In the genomic region with DNA sequence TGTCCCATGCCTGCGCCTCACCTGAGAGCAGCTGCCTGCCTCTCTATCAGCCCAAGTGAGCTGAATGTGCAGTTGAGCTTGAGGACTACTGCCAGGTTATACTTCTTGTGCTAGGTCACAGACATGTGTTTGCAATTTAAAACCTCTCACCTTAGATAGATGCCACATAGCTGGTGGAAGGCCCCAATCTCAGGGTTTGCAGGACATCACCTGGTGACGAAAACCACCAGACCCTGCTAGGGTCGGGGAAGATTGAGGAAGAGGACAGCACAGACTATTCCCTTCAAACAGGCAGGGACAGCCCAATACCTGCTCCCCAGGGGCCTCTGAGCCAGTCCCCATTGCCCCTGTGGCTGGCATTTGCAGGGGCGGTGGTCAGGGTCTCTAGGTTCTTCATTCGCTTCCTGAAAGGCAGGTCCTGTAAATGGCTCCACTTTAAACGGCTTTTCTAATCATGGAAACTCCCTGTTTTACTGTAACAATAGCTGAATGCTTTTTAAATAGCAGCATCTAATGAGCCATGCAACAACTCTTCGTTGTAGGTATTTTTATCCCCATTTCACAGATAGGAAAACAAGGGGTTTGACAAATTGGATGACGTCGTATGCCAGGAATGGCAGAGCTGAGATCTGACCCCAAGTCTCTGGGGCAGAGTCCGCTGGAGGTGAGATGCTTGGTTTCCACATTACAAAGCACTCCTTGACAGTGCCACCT, we compare ENCODE assay signal across 13 cellular contexts.
DNase-seq lines count a peak whose midpoint lies in the region; ATAC-seq, FAIRE-seq and TF ChIP-seq lines count a peak whose summit lies in the region.
"Had no signal": no experiment of that assay in that cellular context is flagged by ENCODE, and none has a peak within 500 bp of the region (broad histone marks: within the 10 kb centered on the region; RNA-seq: fewer than 3 reads in every experiment).

No MANE protein-coding gene starts in this region.

- ATAC-seq in HepG2 = no peak
- no peak for ATAC-seq in right lobe of liver
- ATAC-seq in naive thymus-derived CD8-positive, alpha-beta T cell = no peak
- no peak for ATAC-seq in GM21529 (IDR thresholded peaks at IDR 0.05; ENCODE audit: unreplicated experiment)
- ATAC-seq: CD8-positive, alpha-beta T cell had no signal

- no peaks in the 10 kb centered on the region for H4K20me1 ChIP-seq in HepG2 (ENCODE audit: insufficient read depth, low read length)
- H4K20me1 ChIP-seq: BLaER1 treated with 17β-estradiol and CSF1 and Interleukin-3, amounts not matched to agents 10 nM and 100 nM had no signal

- H3K27ac ChIP-seq in HepG2 (ENCODE audit: extremely low read length, insufficient read depth, low read length) (no peak overlapping the region), right lobe of liver (no peak overlapping the region)
- H3K27ac ChIP-seq: BLaER1 treated with 17β-estradiol and CSF1 and Interleukin-3, amounts not matched to agents 10 nM and 100 nM had no signal

- H3K36me3 Mint-ChIP-seq in type B pancreatic cell = no peaks in the 10 kb centered on the region
- no peaks in the 10 kb centered on the region for H3K36me3 Mint-ChIP-seq in naive thymus-derived CD8-positive, alpha-beta T cell
- H3K36me3 Mint-ChIP-seq: CD8-positive, alpha-beta T cell had no signal

- TF ChIP-seq POLR2A in HepG2 (IDR thresholded peaks at IDR 0.05; ENCODE audit: insufficient read depth in 1 of 2, low read depth in 2 of 2, low read length in 2 of 2) = no peak
- no peak for TF ChIP-seq POLR2A in right lobe of liver (IDR thresholded peaks at IDR 0.05)

- H3K4me1 Mint-ChIP-seq in type B pancreatic cell (ENCODE audit: unreplicated experiment) = peaks cover 14% of the 10 kb centered on the region
- H3K4me1 Mint-ChIP-seq in naive thymus-derived CD8-positive, alpha-beta T cell = no peaks in the 10 kb centered on the region
- H3K4me1 Mint-ChIP-seq: B cell had no signal

- POLR2A ChIA-PET in HepG2 (lab: Yijun Ruan, JAX) = no interaction called here
- POLR2A ChIA-PET in naive thymus-derived CD8-positive, alpha-beta T cell (lab: Charles Lee) = no interaction called here

- no peak for TF ChIP-seq EP300 in HepG2 (IDR thresholded peaks at IDR 0.05; ENCODE audit: low read depth in 2 of 2, low read length in 2 of 2)
- TF ChIP-seq EP300 in HepG2 (CRISPR knock-in tag; IDR thresholded peaks at IDR 0.05; ENCODE audit: borderline replicate concordance) = no peak

- no peak for FAIRE-seq in HepG2 (lab: Jason Lieb, UNC)

- H3K9me3 Mint-ChIP-seq in type B pancreatic cell = no peaks in the 10 kb centered on the region
- no peaks in the 10 kb centered on the region for H3K9me3 Mint-ChIP-seq in naive thymus-derived CD8-positive, alpha-beta T cell
- H3K9me3 Mint-ChIP-seq: CD8-positive, alpha-beta T cell had no signal

- H2AFZ ChIP-seq in HepG2 (ENCODE audit: low read length) = no peak overlapping the region

- no peaks in the 10 kb centered on the region for H3K9me3 ChIP-seq in HepG2 (ENCODE audit: low read length)
- H3K9me3 ChIP-seq in right lobe of liver = no peaks in the 10 kb centered on the region
- H3K9me3 ChIP-seq: BLaER1 treated with 17β-estradiol and CSF1 and Interleukin-3, amounts not matched to agents 10 nM and 100 nM; HAP-1 had no signal

- no peak overlapping the region for H3K4me2 ChIP-seq in HepG2 (ENCODE audit: low read depth, low read length)
- H3K4me2 ChIP-seq: BLaER1 treated with 17β-estradiol and CSF1 and Interleukin-3, amounts not matched to agents 10 nM and 100 nM had no signal

- TF ChIP-seq RAD21 in HepG2 (CRISPR knock-in tag; IDR thresholded peaks at IDR 0.05) = no peak

- H3K27ac Mint-ChIP-seq in type B pancreatic cell = no peak overlapping the region
- H3K27ac Mint-ChIP-seq in naive thymus-derived CD8-positive, alpha-beta T cell = peak overlapping the region in 1 of 10 donors; percentile 72
- H3K27ac Mint-ChIP-seq: B cell; CD8-positive, alpha-beta T cell had no signal

- CTCF ChIA-PET in HepG2 (lab: Yijun Ruan, JAX; ENCODE audit: low intra/inter-chr PET ratio, low total read pairs) = no interaction called here

- WGBS in HepG2 (ENCODE audit: low lambda C conversion rate) = 8% methylated on average over 9 of the region's 10 CpGs
- 56% methylated on average over 10 of the region's 10 CpGs for WGBS in right lobe of liver (ENCODE audit: insufficient coverage, low coverage, low lambda C conversion rate, missing lambda C conversion rate)

- peaks cover 8% of the 10 kb centered on the region for H3K27me3 Mint-ChIP-seq in type B pancreatic cell
- peaks cover 9 to 56% (median 11%) of the 10 kb centered on the region in 5 donors for H3K27me3 Mint-ChIP-seq in naive thymus-derived CD8-positive, alpha-beta T cell

- peaks cover 0 to 37% of the 10 kb centered on the region in 2 experiments; a peak in 3 of 5 replicates for H3K27me3 ChIP-seq in HepG2 (ENCODE audit: control insufficient read depth in 1 of 2, insufficient read depth in 2 of 2, low read length in 2 of 2)
- no peaks in the 10 kb centered on the region for H3K27me3 ChIP-seq in right lobe of liver
- H3K27me3 ChIP-seq: BLaER1 treated with 17β-estradiol and CSF1 and Interleukin-3, amounts not matched to agents 10 nM and 100 nM had no signal

- H3K79me2 ChIP-seq in HepG2 (ENCODE audit: insufficient read depth, low read length) = no peaks in the 10 kb centered on the region

- BruUV-seq in HepG2 (replicated peaks; lab: Mats Ljungman, UMichigan) = no TSS peak

- no peak overlapping the region for H3K9ac ChIP-seq in HepG2 (ENCODE audit: insufficient read depth, low read depth, low read length)
- H3K9ac ChIP-seq: BLaER1 treated with 17β-estradiol and CSF1 and Interleukin-3, amounts not matched to agents 10 nM and 100 nM had no signal

- H3K36me3 ChIP-seq in HepG2 (replicated peaks in 1 of 2; ENCODE audit: control insufficient read depth in 1 of 2, insufficient read depth in 2 of 2, low read length in 2 of 2) (no peaks in the 10 kb centered on the region), right lobe of liver (no peaks in the 10 kb centered on the region)
- H3K36me3 ChIP-seq: BLaER1 treated with 17β-estradiol and CSF1 and Interleukin-3, amounts not matched to agents 10 nM and 100 nM; HAP-1 had no signal

- H3K4me3 ChIP-seq in HepG2 (replicated peaks in 1 of 3; ENCODE audit: insufficient read depth in 1 of 3, low read depth in 2 of 3, low read length in 3 of 3) (no peak overlapping the region), right lobe of liver (no peak overlapping the region)
- H3K4me3 ChIP-seq: BLaER1 treated with 17β-estradiol and CSF1 and Interleukin-3, amounts not matched to agents 10 nM and 100 nM; HAP-1 had no signal

- in situ Hi-C loops in HepG2 (cut with HindIII; ENCODE audit: extremely low pct_ligation_motif_present, low pct_unique_long_range_greater_than_20kb) = no loop called here

- DNase-seq in HepG2 (ENCODE audit: low spot score) = no peak
- no peak for DNase-seq in right lobe of liver
- peak; percentile 13 for DNase-seq in kidney tubule cell (ENCODE audit: low spot score)
- DNase-seq in type B pancreatic cell (ENCODE audit: extremely low spot score, unreplicated experiment) = peak; percentile 48
- DNase-seq in naive thymus-derived CD8-positive, alpha-beta T cell = no peak
- DNase-seq: Calu3, DMS79 treated with DMSO at 0.1 percent for 48 hours, GF-D8 had no signal

- intact Hi-C loops in HepG2 (cut with micrococcal nuclease; ENCODE audit: unreplicated experiment) (no loop called here), right lobe of liver (cut with DNase I) (no loop called here)

- H3K4me3 Mint-ChIP-seq in type B pancreatic cell = no peak overlapping the region
- H3K4me3 Mint-ChIP-seq in naive thymus-derived CD8-positive, alpha-beta T cell = no peak overlapping the region
- H3K4me3 Mint-ChIP-seq: B cell; CD8-positive, alpha-beta T cell had no signal

- H3K4me1 ChIP-seq in HepG2 (ENCODE audit: insufficient read depth, low read length) (no peaks in the 10 kb centered on the region), right lobe of liver (no peaks in the 10 kb centered on the region)
- H3K4me1 ChIP-seq: BLaER1 treated with 17β-estradiol and CSF1 and Interleukin-3, amounts not matched to agents 10 nM and 100 nM; HAP-1 had no signal

- no peak for TF ChIP-seq CTCF in HepG2 (CRISPR knock-in tag; IDR thresholded peaks at IDR 0.05)
- TF ChIP-seq CTCF in right lobe of liver (IDR thresholded peaks at IDR 0.05) = no peak
- no peak for TF ChIP-seq CTCF in type B pancreatic cell (conservative IDR thresholded peaks at IDR 0.05)

TF ChIP-seq in HepG2, 621 proteins besides CTCF, POLR2A, EP300 and RAD21:
- no peak for TF ChIP-seq PBX2 (CRISPR knock-in tag; IDR thresholded peaks at IDR 0.05)
- TF ChIP-seq CREB1 (IDR thresholded peaks at IDR 0.05) = 0 out of 2 replicates have a peak, but pooled peaks have one; percentile 14
- TF ChIP-seq CREB1 (CRISPR knock-in tag; IDR thresholded peaks at IDR 0.05) = no peak
- TF ChIP-seq, protein P1, sequence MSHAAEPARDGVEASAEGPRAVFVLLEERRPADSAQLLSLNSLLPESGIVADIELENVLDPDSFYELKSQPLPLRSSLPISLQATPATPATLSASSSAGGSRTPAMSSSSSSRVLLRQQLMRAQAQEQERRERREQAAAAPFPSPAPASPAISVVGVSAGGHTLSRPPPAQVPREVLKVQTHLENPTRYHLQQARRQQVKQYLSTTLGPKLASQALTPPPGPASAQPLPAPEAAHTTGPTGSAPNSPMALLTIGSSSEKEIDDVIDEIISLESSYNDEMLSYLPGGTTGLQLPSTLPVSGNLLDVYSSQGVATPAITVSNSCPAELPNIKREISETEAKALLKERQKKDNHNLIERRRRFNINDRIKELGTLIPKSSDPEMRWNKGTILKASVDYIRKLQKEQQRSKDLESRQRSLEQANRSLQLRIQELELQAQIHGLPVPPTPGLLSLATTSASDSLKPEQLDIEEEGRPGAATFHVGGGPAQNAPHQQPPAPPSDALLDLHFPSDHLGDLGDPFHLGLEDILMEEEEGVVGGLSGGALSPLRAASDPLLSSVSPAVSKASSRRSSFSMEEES (CRISPR knock-in tag; IDR thresholded peaks at IDR 0.05) = no peak
- TF ChIP-seq ZNF75D (CRISPR knock-in tag; IDR thresholded peaks at IDR 0.05; ENCODE audit: borderline replicate concordance) = no peak

Comparison
In these comparisons a context has a peak if more than half of its experiments do, and no peak if none do; other contexts are left out.
1. DNase-seq: peak in kidney tubule cell (single experiment) and type B pancreatic cell (single experiment); none in HepG2 (single experiment), right lobe of liver (0 of 3) and naive thymus-derived CD8-positive, alpha-beta T cell (0 of 10).